ENCODE assay signal across 29 cellular contexts in genomic region chr1:89499320-89499719, GRCh38. TPM values are rescaled to one million over a fixed set of nuclear protein-coding genes. Genes with fewer than 3 reads are reported as not detected.
DNase-seq lines count a peak whose midpoint lies in the region; ATAC-seq and TF ChIP-seq lines count a peak whose summit lies in the region.
"Had no signal": no experiment of that assay in that cellular context is flagged by ENCODE, and none has a peak within 500 bp of the region (broad histone marks: within the 10 kb centered on the region; RNA-seq: fewer than 3 reads in every experiment).

No MANE protein-coding gene starts in this region.

- no peaks in the 10 kb centered on the region for H3K27me3 Mint-ChIP-seq in Caco-2 (ENCODE audit: insufficient read depth, unreplicated experiment)
- H3K27me3 Mint-ChIP-seq: T-cell had no signal

- CTCF ChIA-PET in PC-3 (lab: Charles Lee) (no interaction called here), Caco-2 (lab: Charles Lee) (no interaction called here)

- POLR2A ChIA-PET in PC-3 (lab: Charles Lee; ENCODE audit: unreplicated experiment): no interaction called here
- POLR2A ChIA-PET in Caco-2 (lab: Charles Lee): no interaction called here

- H3K4me3 Mint-ChIP-seq in Caco-2 (ENCODE audit: unreplicated experiment): no peak overlapping the region
- H3K4me3 Mint-ChIP-seq: nephron, T-cell had no signal

- H3K4me1 ChIP-seq in PC-3 (ENCODE audit: insufficient read depth, low read length) (peaks cover 11% of the 10 kb centered on the region), Caco-2 (no peaks in the 10 kb centered on the region)
- H3K4me1 ChIP-seq: SJCRH30, stomach, transverse colon had no signal

- H3K36me3 Mint-ChIP-seq in Caco-2 (ENCODE audit: insufficient read depth, unreplicated experiment): no peaks in the 10 kb centered on the region
- H3K36me3 Mint-ChIP-seq: T-cell had no signal

- H3K27me3 ChIP-seq in PC-3 (ENCODE audit: low read length) (no peaks in the 10 kb centered on the region), Caco-2 (replicated peaks; ENCODE audit: control insufficient read depth, insufficient read depth, low read length) (no peaks in the 10 kb centered on the region)
- H3K27me3 ChIP-seq: stomach, transverse colon had no signal

- ATAC-seq in PC-3: 0 out of 2 replicates have a peak, but pooled peaks have one; percentile 27
- no peak for ATAC-seq in GM21367 (IDR thresholded peaks at IDR 0.05; ENCODE audit: unreplicated experiment)
- ATAC-seq: mucosa of descending colon, T-cell had no signal

- no peak overlapping the region for H3K9ac ChIP-seq in PC-3 (ENCODE audit: low read length)

- DNase-seq in DMS79 (lab: John Stamatoyannopoulos, UW): peak; percentile 90
- DNase-seq in NCI-H1105 treated with DMSO at 0.1 percent for 48 hours (lab: John Stamatoyannopoulos, UW): peak; percentile 87
- DNase-seq in PC-3: no peak
- DNase-seq in medulla oblongata (ENCODE audit: extremely low spot score): peak; percentile 26
- DNase-seq in activated naive CD4-positive, alpha-beta T cell treated with anti-CD3 and anti-CD28 coated beads, Interleukin-2, amount 50 U/mL, for 16 hours: no peak
- no peak for DNase-seq in superior temporal gyrus (ENCODE audit: extremely low spot score)
- no peak for DNase-seq in Caco-2
- DNase-seq: activated CD4-positive, alpha-beta T cell treated with anti-CD3 and anti-CD28 coated beads, Interleukin-2, amount 50 U/mL, for 4 hours; activated CD4-positive, CD25-positive, alpha-beta regulatory T cell; activated naive CD4-positive, alpha-beta T cell treated with Interleukin-2 at 50 U/mL for 16 hours; effector CD4-positive, alpha-beta T cell; GDM1; glutamatergic neuron; mucosa of descending colon; NCI-H1048; NCI-H1930; NCI-H524; retina; SJCRH30; stimulated activated CD4-positive, alpha-beta T cell treated with anti-CD3 and anti-CD28 coated beads, Interleukin-1b, Interleukin-23, amount 100 ng/mL, for 48 hours; stimulated activated CD8-positive, alpha-beta memory T cell treated with anti-CD3 and anti-CD28 coated beads, Interleukin-4, amount 100 ng/mL, for 48 hours; stomach; T-cell; transverse colon had no signal

- no peaks in the 10 kb centered on the region for H4K20me1 ChIP-seq in PC-3 (ENCODE audit: low read length)

- H3K27ac ChIP-seq in PC-3 (ENCODE audit: low read length): no peak overlapping the region
- H3K27ac ChIP-seq: epithelial cell of prostate, HL-60, SJCRH30, stomach, transverse colon had no signal

- no peak overlapping the region for H3K4me2 ChIP-seq in PC-3 (ENCODE audit: low read length)
- H3K4me2 ChIP-seq: smooth muscle cell had no signal

- H3K4me3 ChIP-seq in PC-3 (ENCODE audit: low read length) (no peak overlapping the region), Caco-2 (ENCODE audit: low read depth, low read length) (no peak overlapping the region)
- H3K4me3 ChIP-seq: mucosa of descending colon, SJCRH30, smooth muscle cell, stomach, transverse colon had no signal

- no peaks in the 10 kb centered on the region for H3K9me2 ChIP-seq in PC-3 (replicated peaks; ENCODE audit: low read length)

- no peaks in the 10 kb centered on the region for H3K9me3 Mint-ChIP-seq in Caco-2 (ENCODE audit: unreplicated experiment)
- H3K9me3 Mint-ChIP-seq: nephron, T-cell had no signal

- no peak overlapping the region for H3K27ac Mint-ChIP-seq in Caco-2 (ENCODE audit: unreplicated experiment)
- H3K27ac Mint-ChIP-seq: nephron, T-cell had no signal

- no peaks in the 10 kb centered on the region for H3K79me2 ChIP-seq in PC-3 (ENCODE audit: low read length)

- intact Hi-C loops in PC-3 (cut with micrococcal nuclease): no loop called here
- intact Hi-C loops in Caco-2 (cut with micrococcal nuclease; ENCODE audit: unreplicated experiment): no loop called here

- H2AFZ ChIP-seq in PC-3 (ENCODE audit: low read length): no peak overlapping the region

- no TSS peak for BruUV-seq in PC-3 (replicated peaks; lab: Mats Ljungman, UMichigan)
- BruUV-seq in Caco-2 (replicated peaks; lab: Mats Ljungman, UMichigan): no TSS peak

- no peaks in the 10 kb centered on the region for H3K4me1 Mint-ChIP-seq in Caco-2 (ENCODE audit: low read depth, unreplicated experiment)
- H3K4me1 Mint-ChIP-seq: nephron, T-cell had no signal

- H3F3A ChIP-seq in PC-3 (ENCODE audit: low read length, unreplicated experiment): no peaks in the 10 kb centered on the region

- no peaks in the 10 kb centered on the region for H3K36me3 ChIP-seq in PC-3 (ENCODE audit: low read depth, low read length)
- H3K36me3 ChIP-seq in Caco-2 (ENCODE audit: control insufficient read depth, insufficient read depth, low read length): no peaks in the 10 kb centered on the region
- H3K36me3 ChIP-seq: SJCRH30, stomach, transverse colon had no signal

- TF ChIP-seq CTCF in PC-3 (conservative IDR thresholded peaks at IDR 0.05; ENCODE audit: low read depth, low read length) (no peak), Caco-2 (IDR thresholded peaks at IDR 0.05; ENCODE audit: insufficient read depth in 1 of 2, low read depth in 1 of 2, low read length in 1 of 2, severe bottlenecking in 1 of 2, unreplicated experiment in 1 of 2) (no peak)

- H3K9me3 ChIP-seq in PC-3 (ENCODE audit: low read length) (no peaks in the 10 kb centered on the region), Caco-2 (no peaks in the 10 kb centered on the region)
- H3K9me3 ChIP-seq: mucosa of descending colon, SJCRH30, stomach, transverse colon had no signal

RNA-seq across cellular contexts. Expression of gene LRRC8B, which starts 25.3 kb away (rescaled TPM):
- total RNA-seq in PC-3 (2014; rRNA removed) (8.4 and 12.3 TPM in 2 replicates), Caco-2 (2022) (8.4 and 10.8 TPM in 2 replicates)

Comparison
In these comparisons a context has a peak if more than half of its experiments do, and no peak if none do; other contexts are left out.
1. DNase-seq: peak in DMS79 (single experiment), NCI-H1105 treated with DMSO at 0.1 percent for 48 hours (single experiment) and medulla oblongata (single experiment); none in PC-3 (single experiment), activated naive CD4-positive, alpha-beta T cell treated with anti-CD3 and anti-CD28 coated beads, Interleukin-2, amount 50 U/mL, for 16 hours (single experiment), superior temporal gyrus (single experiment) and Caco-2 (0 of 2).